1 cellular context compared by ENCODE assay signal in genomic region chr1:40176989-40177388, GRCh38.
A peak's percentile ranks its signal among the peaks of the same experiment; 100 is the strongest.
TF ChIP-seq lines count a peak whose summit lies in the region.
"Not testable (repeated sequence)": the region's sequence is repeated elsewhere in the genome, so short reads cannot be mapped to it uniquely, and the experiment has no call there.

No MANE protein-coding gene starts in this region.

TF ChIP-seq in K562, 482 proteins besides CTCF, POLR2A, EP300 and RAD21 (continued from another document):
- TF ChIP-seq MGA (IDR thresholded peaks at IDR 0.05) (peak; percentile 18; the same call in 1 of the 2 replicates), FOXK2 (conservative IDR thresholded peaks at IDR 0.05 in 1 of 2, IDR thresholded peaks at IDR 0.05 in 1 of 2; ENCODE audit: low read depth in 2 of 2) (peak in 1 of 2 experiments; percentile 24; a peak in 1 of 4 replicates), L3MBTL2 (IDR thresholded peaks at IDR 0.05) (0 out of 2 replicates have a peak, but pooled peaks have one; percentile 18), HDAC1 (IDR thresholded peaks at IDR 0.05) (0 out of 4 replicates have a peak, but pooled peaks of 1 of the 2 experiments have one; percentile 18), CC2D1A (IDR thresholded peaks at IDR 0.05) (peak; percentile 84), CBFA2T3 (IDR thresholded peaks at IDR 0.05) (peak; percentile 53; the same call in 1 of the 2 replicates), ESRRA (IDR thresholded peaks at IDR 0.05; ENCODE audit: borderline replicate concordance, low read depth) (peak; percentile 49; the same call in 1 of the 2 replicates), ZNF384 (IDR thresholded peaks at IDR 0.05; ENCODE audit: low read depth, low read length) (peak; percentile 90), NBN (IDR thresholded peaks at IDR 0.05; ENCODE audit: low read depth) (peak; percentile 78; the same call in 1 of the 2 replicates), SMARCA4 (IDR thresholded peaks at IDR 0.05) (peak; percentile 49; the same call in 1 of the 2 replicates), ATF7 (IDR thresholded peaks at IDR 0.05) (0 out of 2 replicates have a peak, but pooled peaks have one; percentile 32), SMARCE1 (IDR thresholded peaks at IDR 0.05) (peak; percentile 38; the same call in 1 of the 2 replicates), NR2C1 (IDR thresholded peaks at IDR 0.05) (peak; percentile 41; the same call in 1 of the 2 replicates), CBX1 (IDR thresholded peaks at IDR 0.05; ENCODE audit: low read depth) (0 out of 2 replicates have a peak, but pooled peaks have one; percentile 53), CXXC5 (CRISPR knock-in tag; IDR thresholded peaks at IDR 0.05) (peak; percentile 41), KDM1A (IDR thresholded peaks at IDR 0.05) (peak; percentile 24 to 72; a peak in 3 of 4 replicates), FOXM1 (IDR thresholded peaks at IDR 0.05; ENCODE audit: low read depth) (peak; percentile 10; the same call in 1 of the 2 replicates)
- TF ChIP-seq, protein P1, sequence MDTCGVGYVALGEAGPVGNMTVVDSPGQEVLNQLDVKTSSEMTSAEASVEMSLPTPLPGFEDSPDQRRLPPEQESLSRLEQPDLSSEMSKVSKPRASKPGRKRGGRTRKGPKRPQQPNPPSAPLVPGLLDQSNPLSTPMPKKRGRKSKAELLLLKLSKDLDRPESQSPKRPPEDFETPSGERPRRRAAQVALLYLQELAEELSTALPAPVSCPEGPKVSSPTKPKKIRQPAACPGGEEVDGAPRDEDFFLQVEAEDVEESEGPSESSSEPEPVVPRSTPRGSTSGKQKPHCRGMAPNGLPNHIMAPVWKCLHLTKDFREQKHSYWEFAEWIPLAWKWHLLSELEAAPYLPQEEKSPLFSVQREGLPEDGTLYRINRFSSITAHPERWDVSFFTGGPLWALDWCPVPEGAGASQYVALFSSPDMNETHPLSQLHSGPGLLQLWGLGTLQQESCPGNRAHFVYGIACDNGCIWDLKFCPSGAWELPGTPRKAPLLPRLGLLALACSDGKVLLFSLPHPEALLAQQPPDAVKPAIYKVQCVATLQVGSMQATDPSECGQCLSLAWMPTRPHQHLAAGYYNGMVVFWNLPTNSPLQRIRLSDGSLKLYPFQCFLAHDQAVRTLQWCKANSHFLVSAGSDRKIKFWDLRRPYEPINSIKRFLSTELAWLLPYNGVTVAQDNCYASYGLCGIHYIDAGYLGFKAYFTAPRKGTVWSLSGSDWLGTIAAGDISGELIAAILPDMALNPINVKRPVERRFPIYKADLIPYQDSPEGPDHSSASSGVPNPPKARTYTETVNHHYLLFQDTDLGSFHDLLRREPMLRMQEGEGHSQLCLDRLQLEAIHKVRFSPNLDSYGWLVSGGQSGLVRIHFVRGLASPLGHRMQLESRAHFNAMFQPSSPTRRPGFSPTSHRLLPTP (IDR thresholded peaks at IDR 0.05; ENCODE audit: borderline replicate concordance, extremely low read depth, insufficient read length), result peak; percentile 72
- not testable (repeated sequence) for TF ChIP-seq NR2C1 (tag; IDR thresholded peaks at IDR 0.05); FOXM1 (CRISPR knock-in tag; IDR thresholded peaks at IDR 0.05; ENCODE audit: low read depth)
